In the genomic region with DNA sequence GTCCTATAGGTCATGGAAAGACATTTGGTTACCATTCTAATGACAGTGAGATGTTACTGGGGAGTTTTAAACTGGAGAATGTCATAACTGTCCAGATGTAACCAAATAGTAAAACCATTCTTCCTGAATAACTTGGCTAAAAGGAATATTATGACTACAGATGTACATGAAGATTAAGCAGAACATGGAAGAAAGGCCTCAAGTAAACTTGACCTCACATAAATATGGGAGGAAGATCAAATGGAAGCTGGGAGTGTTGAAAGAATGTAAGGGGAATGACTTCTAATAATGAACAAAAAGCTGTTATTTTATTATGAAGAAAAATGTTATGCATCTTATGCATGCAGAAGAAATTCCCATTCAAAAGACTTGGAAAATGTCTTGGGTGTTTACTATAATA, we compare ENCODE assay signal across 1 cellular context.
TF ChIP-seq lines count a peak whose summit lies in the region.

No MANE protein-coding gene starts in this region.

TF ChIP-seq in GM23338, 12 proteins besides CTCF, POLR2A, EP300 and RAD21 (continued from another document):
- TF ChIP-seq, protein P1, sequence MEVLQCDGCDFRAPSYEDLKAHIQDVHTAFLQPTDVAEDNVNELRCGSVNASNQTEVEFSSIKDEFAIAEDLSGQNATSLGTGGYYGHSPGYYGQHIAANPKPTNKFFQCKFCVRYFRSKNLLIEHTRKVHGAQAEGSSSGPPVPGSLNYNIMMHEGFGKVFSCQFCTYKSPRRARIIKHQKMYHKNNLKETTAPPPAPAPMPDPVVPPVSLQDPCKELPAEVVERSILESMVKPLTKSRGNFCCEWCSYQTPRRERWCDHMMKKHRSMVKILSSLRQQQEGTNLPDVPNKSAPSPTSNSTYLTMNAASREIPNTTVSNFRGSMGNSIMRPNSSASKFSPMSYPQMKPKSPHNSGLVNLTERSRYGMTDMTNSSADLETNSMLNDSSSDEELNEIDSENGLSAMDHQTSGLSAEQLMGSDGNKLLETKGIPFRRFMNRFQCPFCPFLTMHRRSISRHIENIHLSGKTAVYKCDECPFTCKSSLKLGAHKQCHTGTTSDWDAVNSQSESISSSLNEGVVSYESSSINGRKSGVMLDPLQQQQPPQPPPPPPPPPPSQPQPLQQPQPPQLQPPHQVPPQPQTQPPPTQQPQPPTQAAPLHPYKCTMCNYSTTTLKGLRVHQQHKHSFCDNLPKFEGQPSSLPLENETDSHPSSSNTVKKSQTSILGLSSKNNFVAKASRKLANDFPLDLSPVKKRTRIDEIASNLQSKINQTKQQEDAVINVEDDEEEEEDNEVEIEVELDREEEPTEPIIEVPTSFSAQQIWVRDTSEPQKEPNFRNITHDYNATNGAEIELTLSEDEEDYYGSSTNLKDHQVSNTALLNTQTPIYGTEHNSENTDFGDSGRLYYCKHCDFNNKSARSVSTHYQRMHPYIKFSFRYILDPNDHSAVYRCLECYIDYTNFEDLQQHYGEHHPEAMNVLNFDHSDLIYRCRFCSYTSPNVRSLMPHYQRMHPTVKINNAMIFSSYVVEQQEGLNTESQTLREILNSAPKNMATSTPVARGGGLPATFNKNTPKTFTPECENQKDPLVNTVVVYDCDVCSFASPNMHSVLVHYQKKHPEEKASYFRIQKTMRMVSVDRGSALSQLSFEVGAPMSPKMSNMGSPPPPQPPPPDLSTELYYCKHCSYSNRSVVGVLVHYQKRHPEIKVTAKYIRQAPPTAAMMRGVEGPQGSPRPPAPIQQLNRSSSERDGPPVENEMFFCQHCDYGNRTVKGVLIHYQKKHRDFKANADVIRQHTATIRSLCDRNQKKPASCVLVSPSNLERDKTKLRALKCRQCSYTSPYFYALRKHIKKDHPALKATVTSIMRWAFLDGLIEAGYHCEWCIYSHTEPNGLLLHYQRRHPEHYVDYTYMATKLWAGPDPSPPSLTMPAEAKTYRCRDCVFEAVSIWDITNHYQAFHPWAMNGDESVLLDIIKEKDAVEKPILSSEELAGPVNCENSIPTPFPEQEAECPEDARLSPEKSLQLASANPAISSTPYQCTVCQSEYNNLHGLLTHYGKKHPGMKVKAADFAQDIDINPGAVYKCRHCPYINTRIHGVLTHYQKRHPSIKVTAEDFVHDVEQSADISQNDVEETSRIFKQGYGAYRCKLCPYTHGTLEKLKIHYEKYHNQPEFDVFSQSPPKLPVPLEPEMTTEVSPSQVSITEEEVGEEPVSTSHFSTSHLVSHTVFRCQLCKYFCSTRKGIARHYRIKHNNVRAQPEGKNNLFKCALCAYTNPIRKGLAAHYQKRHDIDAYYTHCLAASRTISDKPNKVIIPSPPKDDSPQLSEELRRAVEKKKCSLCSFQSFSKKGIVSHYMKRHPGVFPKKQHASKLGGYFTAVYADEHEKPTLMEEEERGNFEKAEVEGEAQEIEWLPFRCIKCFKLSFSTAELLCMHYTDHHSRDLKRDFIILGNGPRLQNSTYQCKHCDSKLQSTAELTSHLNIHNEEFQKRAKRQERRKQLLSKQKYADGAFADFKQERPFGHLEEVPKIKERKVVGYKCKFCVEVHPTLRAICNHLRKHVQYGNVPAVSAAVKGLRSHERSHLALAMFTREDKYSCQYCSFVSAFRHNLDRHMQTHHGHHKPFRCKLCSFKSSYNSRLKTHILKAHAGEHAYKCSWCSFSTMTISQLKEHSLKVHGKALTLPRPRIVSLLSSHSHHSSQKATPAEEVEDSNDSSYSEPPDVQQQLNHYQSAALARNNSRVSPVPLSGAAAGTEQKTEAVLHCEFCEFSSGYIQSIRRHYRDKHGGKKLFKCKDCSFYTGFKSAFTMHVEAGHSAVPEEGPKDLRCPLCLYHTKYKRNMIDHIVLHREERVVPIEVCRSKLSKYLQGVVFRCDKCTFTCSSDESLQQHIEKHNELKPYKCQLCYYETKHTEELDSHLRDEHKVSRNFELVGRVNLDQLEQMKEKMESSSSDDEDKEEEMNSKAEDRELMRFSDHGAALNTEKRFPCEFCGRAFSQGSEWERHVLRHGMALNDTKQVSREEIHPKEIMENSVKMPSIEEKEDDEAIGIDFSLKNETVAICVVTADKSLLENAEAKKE (CRISPR knock-in tag; IDR thresholded peaks at IDR 0.05): no peak
- TF ChIP-seq NANOG (IDR thresholded peaks at IDR 0.05; ENCODE audit: borderline replicate concordance): no peak
- TF ChIP-seq, protein P2, sequence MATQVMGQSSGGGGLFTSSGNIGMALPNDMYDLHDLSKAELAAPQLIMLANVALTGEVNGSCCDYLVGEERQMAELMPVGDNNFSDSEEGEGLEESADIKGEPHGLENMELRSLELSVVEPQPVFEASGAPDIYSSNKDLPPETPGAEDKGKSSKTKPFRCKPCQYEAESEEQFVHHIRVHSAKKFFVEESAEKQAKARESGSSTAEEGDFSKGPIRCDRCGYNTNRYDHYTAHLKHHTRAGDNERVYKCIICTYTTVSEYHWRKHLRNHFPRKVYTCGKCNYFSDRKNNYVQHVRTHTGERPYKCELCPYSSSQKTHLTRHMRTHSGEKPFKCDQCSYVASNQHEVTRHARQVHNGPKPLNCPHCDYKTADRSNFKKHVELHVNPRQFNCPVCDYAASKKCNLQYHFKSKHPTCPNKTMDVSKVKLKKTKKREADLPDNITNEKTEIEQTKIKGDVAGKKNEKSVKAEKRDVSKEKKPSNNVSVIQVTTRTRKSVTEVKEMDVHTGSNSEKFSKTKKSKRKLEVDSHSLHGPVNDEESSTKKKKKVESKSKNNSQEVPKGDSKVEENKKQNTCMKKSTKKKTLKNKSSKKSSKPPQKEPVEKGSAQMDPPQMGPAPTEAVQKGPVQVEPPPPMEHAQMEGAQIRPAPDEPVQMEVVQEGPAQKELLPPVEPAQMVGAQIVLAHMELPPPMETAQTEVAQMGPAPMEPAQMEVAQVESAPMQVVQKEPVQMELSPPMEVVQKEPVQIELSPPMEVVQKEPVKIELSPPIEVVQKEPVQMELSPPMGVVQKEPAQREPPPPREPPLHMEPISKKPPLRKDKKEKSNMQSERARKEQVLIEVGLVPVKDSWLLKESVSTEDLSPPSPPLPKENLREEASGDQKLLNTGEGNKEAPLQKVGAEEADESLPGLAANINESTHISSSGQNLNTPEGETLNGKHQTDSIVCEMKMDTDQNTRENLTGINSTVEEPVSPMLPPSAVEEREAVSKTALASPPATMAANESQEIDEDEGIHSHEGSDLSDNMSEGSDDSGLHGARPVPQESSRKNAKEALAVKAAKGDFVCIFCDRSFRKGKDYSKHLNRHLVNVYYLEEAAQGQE (IDR thresholded peaks at IDR 0.05; ENCODE audit: unreplicated experiment): no peak
- TF ChIP-seq EZH2phosphoT487 (IDR thresholded peaks at IDR 0.05; ENCODE audit: unreplicated experiment): no peak
- TF ChIP-seq, protein P3, sequence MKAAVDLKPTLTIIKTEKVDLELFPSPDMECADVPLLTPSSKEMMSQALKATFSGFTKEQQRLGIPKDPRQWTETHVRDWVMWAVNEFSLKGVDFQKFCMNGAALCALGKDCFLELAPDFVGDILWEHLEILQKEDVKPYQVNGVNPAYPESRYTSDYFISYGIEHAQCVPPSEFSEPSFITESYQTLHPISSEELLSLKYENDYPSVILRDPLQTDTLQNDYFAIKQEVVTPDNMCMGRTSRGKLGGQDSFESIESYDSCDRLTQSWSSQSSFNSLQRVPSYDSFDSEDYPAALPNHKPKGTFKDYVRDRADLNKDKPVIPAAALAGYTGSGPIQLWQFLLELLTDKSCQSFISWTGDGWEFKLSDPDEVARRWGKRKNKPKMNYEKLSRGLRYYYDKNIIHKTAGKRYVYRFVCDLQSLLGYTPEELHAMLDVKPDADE (IDR thresholded peaks at IDR 0.05): no peak
TF ChIP-seq in GM23338: peak in this region for 0.
